25 cellular contexts compared by ENCODE assay signal in the genomic region with DNA sequence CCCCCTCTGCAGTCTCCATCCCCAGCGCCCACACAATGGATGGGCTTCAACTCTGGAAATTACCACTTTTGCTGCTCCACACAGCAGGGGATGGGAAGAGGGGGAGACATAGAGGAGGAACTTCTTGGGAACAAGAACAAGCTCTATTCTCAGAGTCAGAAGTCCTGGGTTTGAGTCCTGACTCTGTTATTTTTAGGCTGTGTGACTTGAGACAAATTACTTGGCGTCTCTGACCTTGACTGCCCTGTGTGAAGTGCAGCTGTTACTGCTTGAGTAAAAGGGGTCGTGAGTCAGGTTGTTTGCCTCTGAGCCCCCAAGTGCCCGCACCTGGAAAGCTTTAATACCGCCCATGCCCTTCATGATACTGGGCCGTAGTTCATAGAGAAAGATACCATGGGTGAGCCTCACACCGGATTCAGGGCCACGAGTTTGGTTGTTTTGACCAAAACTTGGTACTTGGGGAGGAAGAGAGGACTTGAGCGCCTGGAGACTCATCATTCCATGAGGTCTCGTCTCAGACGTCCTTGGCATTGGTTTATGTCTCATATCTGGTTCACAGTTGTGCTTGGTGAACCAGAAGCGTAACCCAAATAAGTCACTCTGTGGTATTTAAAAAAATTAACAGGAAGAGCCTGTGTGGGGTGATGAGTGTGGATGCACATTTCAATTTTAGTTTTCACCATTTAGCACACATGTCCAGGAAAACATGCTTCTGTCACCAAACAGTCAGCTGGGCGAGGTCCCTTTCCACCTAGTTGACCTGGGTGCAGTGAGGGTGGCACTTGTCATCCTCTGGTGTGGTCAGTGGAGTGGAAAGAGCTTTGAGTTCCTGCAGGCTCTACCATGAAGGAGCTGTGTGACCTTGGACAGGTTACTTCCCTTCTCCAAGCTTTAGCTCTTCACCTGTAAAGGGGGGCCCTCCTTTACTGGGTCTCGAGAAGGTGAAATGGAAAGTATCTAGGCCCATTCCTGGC.
"Had no signal": no experiment of that assay in that cellular context is flagged by ENCODE, and none has a peak within 500 bp of the region (broad histone marks: within the 10 kb centered on the region; RNA-seq: fewer than 3 reads in every experiment).

No MANE protein-coding gene starts in this region.

- H3K27me3 ChIP-seq: breast epithelium, colonic mucosa, heart left ventricle, left lung, neutrophil, sigmoid colon, testis, vagina had no signal

- H3K27ac ChIP-seq: breast epithelium, colonic mucosa, gastroesophageal sphincter, heart left ventricle, left lung, neutrophil, sigmoid colon, vagina had no signal

- H3K36me3 ChIP-seq: breast epithelium, colonic mucosa, gastroesophageal sphincter, heart left ventricle, left lung, neutrophil, sigmoid colon, vagina had no signal

- H3K9me3 Mint-ChIP-seq: activated naive CD8-positive, alpha-beta T cell treated with anti-CD3 and anti-CD28 coated beads for 36 hours; activated T-cell treated with anti-CD3 and anti-CD28 coated beads, Interleukin-2, amount 50 U/mL, for 4 hours; central memory CD8-positive, alpha-beta T cell; endodermal cell; naive thymus-derived CD8-positive, alpha-beta T cell; stimulated activated naive B cell treated with anti-CD40 and anti-IgM and Interleukin-4, amounts not matched to agents 10 μg/mL and 1 μg/mL and 100 μg/mL, for 72 hours; type B pancreatic cell had no signal

- H3K4me2 ChIP-seq: smooth muscle cell had no signal

- H3K36me3 Mint-ChIP-seq: activated naive CD8-positive, alpha-beta T cell treated with anti-CD3 and anti-CD28 coated beads for 36 hours; naive thymus-derived CD8-positive, alpha-beta T cell; stimulated activated naive B cell treated with anti-CD40 and anti-IgM and Interleukin-4, amounts not matched to agents 10 μg/mL and 1 μg/mL and 100 μg/mL, for 72 hours; type B pancreatic cell had no signal

- H3K4me1 Mint-ChIP-seq: activated naive CD8-positive, alpha-beta T cell treated with anti-CD3 and anti-CD28 coated beads for 36 hours; central memory CD8-positive, alpha-beta T cell; endodermal cell; naive thymus-derived CD8-positive, alpha-beta T cell had no signal

- H3K4me3 ChIP-seq: breast epithelium, colonic mucosa, gastroesophageal sphincter, heart left ventricle, left lung, lung, sigmoid colon, smooth muscle cell, testis, vagina had no signal

- H3K27ac Mint-ChIP-seq: activated naive CD8-positive, alpha-beta T cell treated with anti-CD3 and anti-CD28 coated beads for 36 hours; endodermal cell; naive thymus-derived CD8-positive, alpha-beta T cell; stimulated activated naive B cell treated with anti-CD40 and anti-IgM and Interleukin-4, amounts not matched to agents 10 μg/mL and 1 μg/mL and 100 μg/mL, for 72 hours; type B pancreatic cell had no signal

- H3K27me3 Mint-ChIP-seq: activated naive CD8-positive, alpha-beta T cell treated with anti-CD3 and anti-CD28 coated beads for 36 hours; type B pancreatic cell had no signal

- DNase-seq: activated CD4-positive, alpha-beta T cell treated with anti-CD3 and anti-CD28 coated beads for 1 hour; activated CD4-positive, alpha-beta T cell treated with anti-CD3 and anti-CD28 coated beads, Interleukin-2, amount 50 U/mL, for 1 hour; activated CD8-positive, alpha-beta memory T cell treated with anti-CD3 and anti-CD28 coated beads, Interleukin-2, amount 50 U/mL, for 4 hours; activated naive CD4-positive, alpha-beta T cell treated with Interleukin-2 at 50 U/mL for 16 hours; activated naive CD8-positive, alpha-beta T cell treated with anti-CD3 and anti-CD28 coated beads for 36 hours; activated T-cell treated with anti-CD3 and anti-CD28 coated beads, Interleukin-2, amount 50 U/mL, for 4 hours; colonic mucosa; endodermal cell; heart left ventricle; left lung; naive thymus-derived CD8-positive, alpha-beta T cell; posterior cingulate gyrus; sigmoid colon; stimulated activated CD4-positive, alpha-beta T cell treated with anti-CD3 and anti-CD28 coated beads, Interleukin-15, amount 100 ng/mL, for 24 hours; stimulated activated naive B cell treated with anti-CD40 and anti-IgM and Interleukin-4, amounts not matched to agents 10 μg/mL and 1 μg/mL and 100 μg/mL, for 72 hours; T-helper 1 cell; testis had no signal

- ATAC-seq: activated T-cell treated with anti-CD3 and anti-CD28 coated beads, Interleukin-2, amount 50 U/mL, for 4 hours; gastroesophageal sphincter; heart left ventricle; left lung; naive thymus-derived CD8-positive, alpha-beta T cell had no signal

- H3K4me1 ChIP-seq: breast epithelium, colonic mucosa, gastroesophageal sphincter, sigmoid colon, vagina had no signal

- H3K9me3 ChIP-seq: breast epithelium, colonic mucosa, gastroesophageal sphincter, heart left ventricle, left lung, neutrophil, sigmoid colon, testis, vagina had no signal

- H3K4me3 Mint-ChIP-seq: activated naive CD8-positive, alpha-beta T cell treated with anti-CD3 and anti-CD28 coated beads for 36 hours; activated T-cell treated with anti-CD3 and anti-CD28 coated beads, Interleukin-2, amount 50 U/mL, for 4 hours; central memory CD8-positive, alpha-beta T cell; endodermal cell; naive thymus-derived CD8-positive, alpha-beta T cell; stimulated activated naive B cell treated with anti-CD40 and anti-IgM and Interleukin-4, amounts not matched to agents 10 μg/mL and 1 μg/mL and 100 μg/mL, for 72 hours; type B pancreatic cell had no signal
